19 cellular contexts compared by ENCODE assay signal in genomic region chr10:26803849-26804248, GRCh38.
"Had no signal": no experiment of that assay in that cellular context is flagged by ENCODE, and none has a peak within 500 bp of the region (broad histone marks: within the 10 kb centered on the region; RNA-seq: fewer than 3 reads in every experiment).

No MANE protein-coding gene starts in this region.

- H3K4me3 Mint-ChIP-seq: activated naive CD8-positive, alpha-beta T cell treated with anti-CD3 and anti-CD28 coated beads, Interleukin-2, amount 10 ng/mL, durations not matched to agents 7 days and 5 days; endodermal cell; type B pancreatic cell had no signal

- H3K27me3 ChIP-seq: body of pancreas, dorsolateral prefrontal cortex had no signal

- H3K9me3 ChIP-seq: body of pancreas, psoas muscle had no signal

- H3K36me3 Mint-ChIP-seq: type B pancreatic cell had no signal

- ATAC-seq: body of pancreas, left cardiac atrium, psoas muscle, right cardiac atrium had no signal

- H3K27ac Mint-ChIP-seq: activated naive CD8-positive, alpha-beta T cell treated with anti-CD3 and anti-CD28 coated beads, Interleukin-2, amount 10 ng/mL, durations not matched to agents 7 days and 5 days; endodermal cell had no signal

- H3K27me3 Mint-ChIP-seq: activated naive CD8-positive, alpha-beta T cell treated with anti-CD3 and anti-CD28 coated beads, Interleukin-2, amount 10 ng/mL, durations not matched to agents 7 days and 5 days; stimulated activated naive CD8-positive, alpha-beta T cell treated with anti-CD3 and anti-CD28 coated beads, Interleukin-15, amount 100 ng/mL, for 72 hours; type B pancreatic cell had no signal

- H3K4me3 ChIP-seq: body of pancreas, dorsolateral prefrontal cortex, lung, psoas muscle, skin epidermis had no signal

- H3K27ac ChIP-seq: body of pancreas, psoas muscle, skin epidermis, VCaP had no signal

- DNase-seq: activated CD4-positive, CD25-positive, alpha-beta regulatory T cell treated with anti-CD3 and anti-CD28 coated beads, Interleukin-2, amount 50 U/mL, for 72 hours; activated gamma-delta T cell; activated naive CD8-positive, alpha-beta T cell treated with anti-CD3 and anti-CD28 coated beads, Interleukin-2, amount 10 ng/mL, durations not matched to agents 7 days and 5 days; body of pancreas; dorsolateral prefrontal cortex; endodermal cell; foreskin melanocyte; glutamatergic neuron; hippocampal formation; left cardiac atrium; midbrain; psoas muscle; right cardiac atrium; stimulated activated naive CD8-positive, alpha-beta T cell treated with anti-CD3 and anti-CD28 coated beads, Interleukin-15, amount 100 ng/mL, for 72 hours; T-helper 2 cell had no signal

- H3K9me3 Mint-ChIP-seq: activated naive CD8-positive, alpha-beta T cell treated with anti-CD3 and anti-CD28 coated beads, Interleukin-2, amount 10 ng/mL, durations not matched to agents 7 days and 5 days; endodermal cell; stimulated activated naive CD8-positive, alpha-beta T cell treated with anti-CD3 and anti-CD28 coated beads, Interleukin-15, amount 100 ng/mL, for 72 hours; type B pancreatic cell had no signal
